In the genomic region with DNA sequence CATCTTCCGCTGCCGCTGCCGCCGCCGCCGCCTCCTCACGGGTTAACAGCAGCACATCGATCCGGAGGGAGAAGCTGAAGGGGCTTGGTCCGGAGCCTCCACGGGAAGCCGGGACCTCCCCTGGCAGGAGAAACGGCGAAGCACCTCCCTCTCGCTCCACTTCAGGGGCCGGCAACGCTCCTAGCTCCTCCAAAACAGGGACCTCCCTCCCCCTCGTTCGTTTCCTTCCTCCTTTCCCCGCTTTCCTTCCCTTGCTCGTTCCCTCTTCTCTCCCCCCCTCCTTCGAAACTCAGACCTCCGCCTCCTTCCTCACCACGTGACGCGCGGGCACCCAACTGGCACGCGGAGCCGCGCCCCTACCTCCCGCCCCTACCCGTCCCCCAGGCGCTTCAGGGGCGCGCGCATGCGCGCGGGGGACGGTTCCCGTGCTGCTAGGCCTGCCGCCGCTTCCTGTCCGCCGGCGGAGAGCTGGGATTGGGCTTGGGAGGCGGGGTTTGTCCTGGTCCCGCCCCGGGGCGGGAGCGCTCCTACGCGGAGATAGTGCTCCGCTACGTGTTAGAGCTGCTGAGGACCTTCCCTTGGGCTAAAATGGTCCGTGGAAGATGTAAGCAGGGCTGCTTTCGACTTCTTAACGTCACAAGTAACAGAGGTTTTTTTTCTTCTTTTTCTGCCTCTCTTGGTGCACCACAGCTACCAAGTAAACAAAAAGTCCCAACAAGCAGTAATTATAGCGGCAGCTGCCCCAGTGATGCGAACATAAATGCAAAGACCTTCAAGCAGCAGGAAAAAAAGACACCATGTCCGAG, we compare ENCODE assay signal across 1 cellular context.
TF ChIP-seq lines count a peak whose summit lies in the region.

A gene with protein sequence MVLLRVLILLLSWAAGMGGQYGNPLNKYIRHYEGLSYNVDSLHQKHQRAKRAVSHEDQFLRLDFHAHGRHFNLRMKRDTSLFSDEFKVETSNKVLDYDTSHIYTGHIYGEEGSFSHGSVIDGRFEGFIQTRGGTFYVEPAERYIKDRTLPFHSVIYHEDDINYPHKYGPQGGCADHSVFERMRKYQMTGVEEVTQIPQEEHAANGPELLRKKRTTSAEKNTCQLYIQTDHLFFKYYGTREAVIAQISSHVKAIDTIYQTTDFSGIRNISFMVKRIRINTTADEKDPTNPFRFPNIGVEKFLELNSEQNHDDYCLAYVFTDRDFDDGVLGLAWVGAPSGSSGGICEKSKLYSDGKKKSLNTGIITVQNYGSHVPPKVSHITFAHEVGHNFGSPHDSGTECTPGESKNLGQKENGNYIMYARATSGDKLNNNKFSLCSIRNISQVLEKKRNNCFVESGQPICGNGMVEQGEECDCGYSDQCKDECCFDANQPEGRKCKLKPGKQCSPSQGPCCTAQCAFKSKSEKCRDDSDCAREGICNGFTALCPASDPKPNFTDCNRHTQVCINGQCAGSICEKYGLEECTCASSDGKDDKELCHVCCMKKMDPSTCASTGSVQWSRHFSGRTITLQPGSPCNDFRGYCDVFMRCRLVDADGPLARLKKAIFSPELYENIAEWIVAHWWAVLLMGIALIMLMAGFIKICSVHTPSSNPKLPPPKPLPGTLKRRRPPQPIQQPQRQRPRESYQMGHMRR (minus strand): TSS at position 176 of the 806 bp plus-strand sequence. CDS start 173 bp downstream, at position 3.

TF ChIP-seq in WTC11, 78 proteins besides CTCF, POLR2A, EP300 and RAD21 (continued from another document):
- TF ChIP-seq ZNF232 (CRISPR knock-in tag; IDR thresholded peaks at IDR 0.05) (0 out of 2 replicates have a peak, but pooled peaks have one; percentile 32), OVOL2 (CRISPR knock-in tag; IDR thresholded peaks at IDR 0.05; ENCODE audit: borderline replicate concordance) (no peak), SMAD3 (CRISPR knock-in tag; IDR thresholded peaks at IDR 0.05; ENCODE audit: borderline replicate concordance) (no peak), TEAD4 (CRISPR knock-in tag; IDR thresholded peaks at IDR 0.05) (no peak)
- TF ChIP-seq, protein P1, sequence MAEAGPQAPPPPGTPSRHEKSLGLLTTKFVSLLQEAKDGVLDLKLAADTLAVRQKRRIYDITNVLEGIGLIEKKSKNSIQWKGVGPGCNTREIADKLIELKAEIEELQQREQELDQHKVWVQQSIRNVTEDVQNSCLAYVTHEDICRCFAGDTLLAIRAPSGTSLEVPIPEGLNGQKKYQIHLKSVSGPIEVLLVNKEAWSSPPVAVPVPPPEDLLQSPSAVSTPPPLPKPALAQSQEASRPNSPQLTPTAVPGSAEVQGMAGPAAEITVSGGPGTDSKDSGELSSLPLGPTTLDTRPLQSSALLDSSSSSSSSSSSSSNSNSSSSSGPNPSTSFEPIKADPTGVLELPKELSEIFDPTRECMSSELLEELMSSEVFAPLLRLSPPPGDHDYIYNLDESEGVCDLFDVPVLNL (CRISPR knock-in tag; IDR thresholded peaks at IDR 0.05; ENCODE audit: borderline replicate concordance, low read depth): no peak
- TF ChIP-seq, protein P2, sequence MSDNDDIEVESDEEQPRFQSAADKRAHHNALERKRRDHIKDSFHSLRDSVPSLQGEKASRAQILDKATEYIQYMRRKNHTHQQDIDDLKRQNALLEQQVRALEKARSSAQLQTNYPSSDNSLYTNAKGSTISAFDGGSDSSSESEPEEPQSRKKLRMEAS (CRISPR knock-in tag; IDR thresholded peaks at IDR 0.05): peak; percentile 70
- TF ChIP-seq, protein P3, sequence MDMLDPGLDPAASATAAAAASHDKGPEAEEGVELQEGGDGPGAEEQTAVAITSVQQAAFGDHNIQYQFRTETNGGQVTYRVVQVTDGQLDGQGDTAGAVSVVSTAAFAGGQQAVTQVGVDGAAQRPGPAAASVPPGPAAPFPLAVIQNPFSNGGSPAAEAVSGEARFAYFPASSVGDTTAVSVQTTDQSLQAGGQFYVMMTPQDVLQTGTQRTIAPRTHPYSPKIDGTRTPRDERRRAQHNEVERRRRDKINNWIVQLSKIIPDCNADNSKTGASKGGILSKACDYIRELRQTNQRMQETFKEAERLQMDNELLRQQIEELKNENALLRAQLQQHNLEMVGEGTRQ (CRISPR knock-in tag; IDR thresholded peaks at IDR 0.05): peak; percentile 98
- TF ChIP-seq, protein P4, sequence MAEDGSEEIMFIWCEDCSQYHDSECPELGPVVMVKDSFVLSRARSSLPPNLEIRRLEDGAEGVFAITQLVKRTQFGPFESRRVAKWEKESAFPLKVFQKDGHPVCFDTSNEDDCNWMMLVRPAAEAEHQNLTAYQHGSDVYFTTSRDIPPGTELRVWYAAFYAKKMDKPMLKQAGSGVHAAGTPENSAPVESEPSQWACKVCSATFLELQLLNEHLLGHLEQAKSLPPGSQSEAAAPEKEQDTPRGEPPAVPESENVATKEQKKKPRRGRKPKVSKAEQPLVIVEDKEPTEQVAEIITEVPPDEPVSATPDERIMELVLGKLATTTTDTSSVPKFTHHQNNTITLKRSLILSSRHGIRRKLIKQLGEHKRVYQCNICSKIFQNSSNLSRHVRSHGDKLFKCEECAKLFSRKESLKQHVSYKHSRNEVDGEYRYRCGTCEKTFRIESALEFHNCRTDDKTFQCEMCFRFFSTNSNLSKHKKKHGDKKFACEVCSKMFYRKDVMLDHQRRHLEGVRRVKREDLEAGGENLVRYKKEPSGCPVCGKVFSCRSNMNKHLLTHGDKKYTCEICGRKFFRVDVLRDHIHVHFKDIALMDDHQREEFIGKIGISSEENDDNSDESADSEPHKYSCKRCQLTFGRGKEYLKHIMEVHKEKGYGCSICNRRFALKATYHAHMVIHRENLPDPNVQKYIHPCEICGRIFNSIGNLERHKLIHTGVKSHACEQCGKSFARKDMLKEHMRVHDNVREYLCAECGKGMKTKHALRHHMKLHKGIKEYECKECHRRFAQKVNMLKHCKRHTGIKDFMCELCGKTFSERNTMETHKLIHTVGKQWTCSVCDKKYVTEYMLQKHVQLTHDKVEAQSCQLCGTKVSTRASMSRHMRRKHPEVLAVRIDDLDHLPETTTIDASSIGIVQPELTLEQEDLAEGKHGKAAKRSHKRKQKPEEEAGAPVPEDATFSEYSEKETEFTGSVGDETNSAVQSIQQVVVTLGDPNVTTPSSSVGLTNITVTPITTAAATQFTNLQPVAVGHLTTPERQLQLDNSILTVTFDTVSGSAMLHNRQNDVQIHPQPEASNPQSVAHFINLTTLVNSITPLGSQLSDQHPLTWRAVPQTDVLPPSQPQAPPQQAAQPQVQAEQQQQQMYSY (CRISPR knock-in tag; IDR thresholded peaks at IDR 0.05): peak; percentile 42; the same call in 1 of the 2 replicates
